4 cellular contexts compared by ENCODE assay signal in genomic region chr5:149879593-149879992, GRCh38.
A peak's percentile ranks its signal among the peaks of the same experiment; 100 is the strongest.
DNase-seq lines count a peak whose midpoint lies in the region; ATAC-seq, FAIRE-seq and TF ChIP-seq lines count a peak whose summit lies in the region.
"Not testable (repeated sequence)": the region's sequence is repeated elsewhere in the genome, so short reads cannot be mapped to it uniquely, and the experiment has no call there.

No MANE protein-coding gene starts in this region.

- not testable (repeated sequence) for H3K9me3 ChIP-seq in HEK293 (ENCODE audit: control insufficient read depth, insufficient read depth, low read depth, low read length); K562 (replicated peaks; ENCODE audit: control insufficient read depth, insufficient read depth, low read depth, low read length)

- H3K4me3 ChIP-seq in HEK293 (ENCODE audit: low read depth, low read length); K562: not testable (repeated sequence)

- CTCF ChIA-PET in HEK293 (lab: Yijun Ruan, JAX) (interaction anchor here (0.5 to 1.7 kb wide), 4 partner anchors 26 to 250 kb away, joined by 3 to 7 read pairs (median 4); no protein-coding TSS in a partner anchor), MCF 10A (lab: Yijun Ruan, JAX) (interaction anchor here (1.0 to 1.3 kb wide), 4 partner anchors 27 to 111 kb away, joined by 3 to 6 read pairs (median 4); no protein-coding TSS in a partner anchor)
- CTCF ChIA-PET in K562 (lab: Yijun Ruan, JAX; ENCODE audit: low intra/inter-chr PET ratio), result not testable (repeated sequence)

- not testable (repeated sequence) for H3K79me2 ChIP-seq in K562 (ENCODE audit: control insufficient read depth, insufficient read depth, low read length)

- not testable (repeated sequence) for H3K4me1 ChIP-seq in HEK293 (ENCODE audit: control insufficient read depth, insufficient read depth, low read length); K562 (replicated peaks in 1 of 2; ENCODE audit: control insufficient read depth in 2 of 2, insufficient read depth in 2 of 2, low read length in 2 of 2)

- H3K27ac Mint-ChIP-seq in activated naive CD4-positive, alpha-beta T cell treated with anti-CD3 and anti-CD28 coated beads, Interleukin-2, amount 50 U/mL, for 24 hours, result peak overlapping the region; percentile 83
- H3K27ac Mint-ChIP-seq in MCF 10A (ENCODE audit: low read depth, unreplicated experiment), result peak overlapping the region; percentile 97

- not testable (repeated sequence) for FAIRE-seq in K562 (lab: Jason Lieb, UNC)

- not testable (repeated sequence) for H3K27me3 ChIP-seq in K562 (ENCODE audit: control insufficient read depth in 2 of 2, insufficient read depth in 2 of 2, low read length in 2 of 2)

- in situ Hi-C loops in K562 (cut with MboI), result not testable (repeated sequence)

- H2AFZ ChIP-seq in K562 (ENCODE audit: low read depth, low read length), result not testable (repeated sequence)

- not testable (repeated sequence) for BruUV-seq in K562 (replicated peaks; lab: Mats Ljungman, UMichigan); MCF 10A (replicated peaks; lab: Mats Ljungman, UMichigan)

- not testable (repeated sequence) for H3K4me2 ChIP-seq in K562 (ENCODE audit: insufficient read depth, low read length)

- not testable (repeated sequence) for TF ChIP-seq CTCF in HEK293 (tag by site-specific recombination; IDR thresholded peaks at IDR 0.05); K562 (IDR thresholded peaks at IDR 0.05 in 2 of 3, conservative IDR thresholded peaks at IDR 0.05 in 1 of 3; ENCODE audit: insufficient read depth in 2 of 3, low read depth in 1 of 3, low read length in 3 of 3); MCF 10A (IDR thresholded peaks at IDR 0.05; ENCODE audit: unreplicated experiment)

- not testable (repeated sequence) for H3K27ac ChIP-seq in HEK293 (ENCODE audit: extremely low read depth, low read depth, low read length); K562 (ENCODE audit: extremely low read depth, low read depth, low read length)

- TF ChIP-seq EP300 in K562 (IDR thresholded peaks at IDR 0.05; ENCODE audit: low read length), result not testable (repeated sequence)

- not testable (repeated sequence) for H3K9me3 Mint-ChIP-seq in activated naive CD4-positive, alpha-beta T cell treated with anti-CD3 and anti-CD28 coated beads, Interleukin-2, amount 50 U/mL, for 24 hours; MCF 10A (ENCODE audit: unreplicated experiment)

- not testable (repeated sequence) for H4K20me1 ChIP-seq in K562 (replicated peaks; ENCODE audit: control insufficient read depth, insufficient read depth, low read length)

- DNase-seq in K562 (ENCODE audit: extremely low read depth in 1 of 4, low spot score in 3 of 4); MCF 10A (ENCODE audit: unreplicated experiment): not testable (repeated sequence)

- H3K4me1 Mint-ChIP-seq in activated naive CD4-positive, alpha-beta T cell treated with anti-CD3 and anti-CD28 coated beads, Interleukin-2, amount 50 U/mL, for 24 hours, result not testable (repeated sequence)
- peaks cover 20% of the 10 kb centered on the region for H3K4me1 Mint-ChIP-seq in MCF 10A (ENCODE audit: insufficient read depth, unreplicated experiment)

- not testable (repeated sequence) for TF ChIP-seq POLR2A in K562 (conservative IDR thresholded peaks at IDR 0.05)

- ATAC-seq in K562, result not testable (repeated sequence)

- 0% methylated on average over 1 of the region's 2 CpGs for WGBS in K562 (ENCODE audit: insufficient coverage, low coverage, missing lambda C conversion rate)

- not testable (repeated sequence) for H3K27me3 Mint-ChIP-seq in activated naive CD4-positive, alpha-beta T cell treated with anti-CD3 and anti-CD28 coated beads, Interleukin-2, amount 50 U/mL, for 24 hours; MCF 10A (ENCODE audit: insufficient read depth, unreplicated experiment)

- not testable (repeated sequence) for H3K9ac ChIP-seq in K562 (ENCODE audit: insufficient read depth in 1 of 2, low read depth in 2 of 2, low read length in 2 of 2)

- H3K9me1 ChIP-seq in K562 (ENCODE audit: control insufficient read depth, insufficient read depth, low read length), result not testable (repeated sequence)

- intact Hi-C loops in K562 (cut with micrococcal nuclease); MCF 10A (cut with micrococcal nuclease): not testable (repeated sequence)

- not testable (repeated sequence) for TF ChIP-seq RAD21 in K562 (CRISPR knock-in tag; conservative IDR thresholded peaks at IDR 0.05 in 1 of 2, IDR thresholded peaks at IDR 0.05 in 1 of 2)

- POLR2A ChIA-PET in HEK293 (lab: Yijun Ruan, JAX); K562 (lab: Yijun Ruan, JAX): not testable (repeated sequence)
- POLR2A ChIA-PET in MCF 10A (lab: Yijun Ruan, JAX), result interaction anchor here (0.7 to 1.7 kb wide), 5 partner anchors 14 to 80 kb away, joined by 3 to 8 read pairs (median 6); partner anchors contain the start of gene SLC26A2

- not testable (repeated sequence) for H3K4me3 Mint-ChIP-seq in activated naive CD4-positive, alpha-beta T cell treated with anti-CD3 and anti-CD28 coated beads, Interleukin-2, amount 50 U/mL, for 24 hours; MCF 10A (ENCODE audit: unreplicated experiment)

- not testable (repeated sequence) for H3K36me3 Mint-ChIP-seq in activated naive CD4-positive, alpha-beta T cell treated with anti-CD3 and anti-CD28 coated beads, Interleukin-2, amount 50 U/mL, for 24 hours; MCF 10A (ENCODE audit: insufficient read depth, unreplicated experiment)

- H3K36me3 ChIP-seq in HEK293 (ENCODE audit: control insufficient read depth in 2 of 2, insufficient read depth in 1 of 2, low read length in 2 of 2); K562 (ENCODE audit: control insufficient read depth, insufficient read depth, low read length): not testable (repeated sequence)

TF ChIP-seq in HEK293, 187 proteins besides CTCF, POLR2A, EP300 and RAD21:
- peak; percentile 81 for TF ChIP-seq ZNF146 (tag by site-specific recombination; IDR thresholded peaks at IDR 0.05)

TF ChIP-seq in K562, 482 proteins besides CTCF, POLR2A, EP300 and RAD21:
- peak; percentile 59 for TF ChIP-seq ZNF146 (CRISPR knock-in tag; IDR thresholded peaks at IDR 0.05; ENCODE audit: unreplicated experiment)
- 0 out of 2 replicates have a peak, but pooled peaks have one; percentile 25 for TF ChIP-seq BCOR (IDR thresholded peaks at IDR 0.05)
